14 cellular contexts compared by ENCODE assay signal in the genomic region with DNA sequence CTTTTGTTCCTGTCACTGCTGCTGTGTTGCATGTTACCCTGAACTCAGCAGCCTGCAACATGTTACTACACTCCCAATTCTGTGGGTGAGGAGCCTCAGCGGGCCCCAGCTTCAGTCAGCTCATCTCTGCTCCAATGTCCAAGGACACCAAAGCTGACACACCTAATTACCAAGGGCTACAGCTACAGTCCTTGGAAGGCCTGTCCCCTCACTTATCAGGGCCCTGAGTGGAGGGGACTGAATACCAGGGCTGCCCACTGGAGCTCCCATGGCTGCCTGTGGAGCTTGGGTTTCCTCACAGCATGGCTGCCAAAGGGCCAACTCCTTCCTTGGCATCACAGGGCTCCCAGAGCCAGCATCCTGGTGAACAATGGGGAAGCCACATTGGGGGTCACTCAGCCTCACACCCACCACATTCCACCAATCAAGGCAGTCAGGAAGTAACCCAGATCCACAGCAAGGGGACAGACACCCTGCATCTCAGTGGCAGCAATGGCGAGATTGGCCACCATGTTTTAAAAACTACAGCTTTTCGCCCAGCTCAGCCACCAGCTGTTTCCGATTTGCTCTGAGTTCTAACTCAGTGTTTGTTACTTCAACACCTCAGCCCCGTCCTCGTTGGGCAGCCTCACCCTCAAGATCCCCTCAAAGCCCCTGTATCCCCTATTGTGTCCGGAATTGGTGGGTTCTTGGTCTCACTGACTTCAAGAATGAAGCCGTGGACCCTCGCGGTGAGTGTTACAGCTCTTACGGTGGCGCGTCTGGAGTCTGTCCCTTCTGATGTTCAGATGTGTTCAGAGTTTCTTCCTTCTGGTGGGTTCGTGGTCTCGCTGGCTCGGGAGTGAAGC. TPM values are rescaled to one million over a fixed set of nuclear protein-coding genes. Genes with fewer than 3 reads are reported as not detected.
DNase-seq lines count a peak whose midpoint lies in the region; ATAC-seq and TF ChIP-seq lines count a peak whose summit lies in the region.
"Had no signal": no experiment of that assay in that cellular context is flagged by ENCODE, and none has a peak within 500 bp of the region (broad histone marks: within the 10 kb centered on the region; RNA-seq: fewer than 3 reads in every experiment).

No MANE protein-coding gene starts in this region.

- POLR2A ChIA-PET in CD4-positive, alpha-beta memory T cell (lab: Charles Lee; ENCODE audit: partially characterized antibody): interaction anchor here (0.6 to 23.9 kb wide), 17 partner anchors 8 to 78 kb away, joined by 3 to 609 read pairs (median 8); no protein-coding TSS in a partner anchor

- no peaks in the 10 kb centered on the region for H3K27me3 Mint-ChIP-seq in CD4-positive, alpha-beta memory T cell
- peaks cover 7% of the 10 kb centered on the region for H3K27me3 Mint-ChIP-seq in activated naive CD8-positive, alpha-beta T cell treated with anti-CD3 and anti-CD28 coated beads, Interleukin-2, amount 50 U/mL, for 24 hours
- H3K27me3 Mint-ChIP-seq in neural crest cell (ENCODE audit: low read depth): no peaks in the 10 kb centered on the region

- no peak for TF ChIP-seq POLR2A in Peyer's patch (IDR thresholded peaks at IDR 0.05)

- intact Hi-C loops in CD4-positive, alpha-beta memory T cell (cut with micrococcal nuclease): no loop called here
- intact Hi-C loops in heart right ventricle (cut with DNase I): no loop called here

- peak overlapping the region; percentile 77 to 91 (median 86) for H3K4me3 Mint-ChIP-seq in CD4-positive, alpha-beta memory T cell
- peak overlapping the region; percentile 91 for H3K4me3 Mint-ChIP-seq in activated naive CD8-positive, alpha-beta T cell treated with anti-CD3 and anti-CD28 coated beads, Interleukin-2, amount 50 U/mL, for 24 hours
- no peak overlapping the region for H3K4me3 Mint-ChIP-seq in neural crest cell

- H3K27ac Mint-ChIP-seq in CD4-positive, alpha-beta memory T cell: peak overlapping the region; percentile 85 to 97 (median 95)
- peak overlapping the region; percentile 98 for H3K27ac Mint-ChIP-seq in activated naive CD8-positive, alpha-beta T cell treated with anti-CD3 and anti-CD28 coated beads, Interleukin-2, amount 50 U/mL, for 24 hours
- peak overlapping the region; percentile 35 for H3K27ac Mint-ChIP-seq in neural crest cell (ENCODE audit: unreplicated experiment)

- peaks cover 90% of the 10 kb centered on the region for H3K4me1 ChIP-seq in CD4-positive, alpha-beta memory T cell (ENCODE audit: insufficient read depth, low read length)
- H3K4me1 ChIP-seq in Peyer's patch (peaks cover 0 to 49% (median 23%) of the 10 kb centered on the region in 4 donors), heart right ventricle (peaks cover 4 to 77% (median 34%) of the 10 kb centered on the region in 9 donors)

- peaks cover 32% of the 10 kb centered on the region for H3K36me3 ChIP-seq in CD4-positive, alpha-beta memory T cell (ENCODE audit: insufficient read depth, low read length)
- no peaks in the 10 kb centered on the region for H3K36me3 ChIP-seq in Peyer's patch
- H3K36me3 ChIP-seq in heart right ventricle: peaks cover 0 to 7% (median 0%) of the 10 kb centered on the region in 9 donors

- H3K4me3 ChIP-seq in CD4-positive, alpha-beta memory T cell (ENCODE audit: low read length in 2 of 2): peak overlapping the region in 1 of 2 donors; percentile 52
- peak overlapping the region in 2 of 4 donors; percentile 1 to 17 for H3K4me3 ChIP-seq in Peyer's patch
- peak overlapping the region in 1 of 10 donors; percentile 30 for H3K4me3 ChIP-seq in heart right ventricle

- DNase-seq in CD4-positive, alpha-beta memory T cell: no peak
- peak in 2 of 3 donors; percentile 18 to 41 for DNase-seq in Peyer's patch
- no peak for DNase-seq in activated naive CD8-positive, alpha-beta T cell treated with anti-CD3 and anti-CD28 coated beads, Interleukin-2, amount 50 U/mL, for 24 hours
- DNase-seq in neural crest cell (ENCODE audit: low read depth, low spot score): no peak
- DNase-seq in heart right ventricle: no peak
- DNase-seq in NCI-H510A treated with DMSO at 0.1 percent for 48 hours (lab: John Stamatoyannopoulos, UW): no peak
- DNase-seq: cortex of kidney; Karpas-422; NCI-H1694; NCI-H748 treated with DMSO at 0.1 percent for 48 hours; SHP77 treated with DMSO at 0.1 percent for 48 hours; stimulated activated CD4-positive, alpha-beta T cell treated with anti-CD3 and anti-CD28 coated beads, Interleukin-4, amount 100 ng/mL, for 24 hours had no signal

- TF ChIP-seq CTCF in Peyer's patch (IDR thresholded peaks at IDR 0.05) (no peak), neural crest cell (conservative IDR thresholded peaks at IDR 0.05) (no peak), heart right ventricle (IDR thresholded peaks at IDR 0.05) (no peak)

- 96% methylated on average over 14 to 16 of the region's 16 CpGs for WGBS in heart right ventricle, 2 donors

- peak; percentile 35 for ATAC-seq in activated naive CD8-positive, alpha-beta T cell treated with anti-CD3 and anti-CD28 coated beads, Interleukin-2, amount 50 U/mL, for 24 hours
- ATAC-seq in GM21737 (IDR thresholded peaks at IDR 0.05; ENCODE audit: unreplicated experiment) (no peak), HG03565 (IDR thresholded peaks at IDR 0.05; ENCODE audit: unreplicated experiment) (no peak), heart right ventricle (no peak)

- no peaks in the 10 kb centered on the region for H3K27me3 ChIP-seq in CD4-positive, alpha-beta memory T cell (ENCODE audit: insufficient read depth, low read length)
- no peaks in the 10 kb centered on the region for H3K27me3 ChIP-seq in Peyer's patch
- no peaks in the 10 kb centered on the region for H3K27me3 ChIP-seq in heart right ventricle

- H3K36me3 Mint-ChIP-seq in CD4-positive, alpha-beta memory T cell: peaks cover 52 to 67% of the 10 kb centered on the region in 2 donors
- H3K36me3 Mint-ChIP-seq in activated naive CD8-positive, alpha-beta T cell treated with anti-CD3 and anti-CD28 coated beads, Interleukin-2, amount 50 U/mL, for 24 hours (ENCODE audit: low read depth): peaks cover 60% of the 10 kb centered on the region
- peaks cover 8% of the 10 kb centered on the region for H3K36me3 Mint-ChIP-seq in neural crest cell (ENCODE audit: low read depth)

- peaks cover 75 to 93% (median 85%) of the 10 kb centered on the region in 4 donors for H3K4me1 Mint-ChIP-seq in CD4-positive, alpha-beta memory T cell
- peaks cover 92% of the 10 kb centered on the region for H3K4me1 Mint-ChIP-seq in activated naive CD8-positive, alpha-beta T cell treated with anti-CD3 and anti-CD28 coated beads, Interleukin-2, amount 50 U/mL, for 24 hours
- H3K4me1 Mint-ChIP-seq in neural crest cell: peaks cover 34% of the 10 kb centered on the region

- CTCF ChIA-PET in CD4-positive, alpha-beta memory T cell (lab: Charles Lee; ENCODE audit: partially characterized antibody): interaction anchor here (1.0 to 4.2 kb wide), 7 partner anchors 8 to 70 kb away, joined by 3 to 23 read pairs (median 5); no protein-coding TSS in a partner anchor

- peaks cover 0 to 2% (median 0%) of the 10 kb centered on the region in 8 donors for H3K9me3 Mint-ChIP-seq in CD4-positive, alpha-beta memory T cell
- peaks cover 6% of the 10 kb centered on the region for H3K9me3 Mint-ChIP-seq in activated naive CD8-positive, alpha-beta T cell treated with anti-CD3 and anti-CD28 coated beads, Interleukin-2, amount 50 U/mL, for 24 hours
- no peaks in the 10 kb centered on the region for H3K9me3 Mint-ChIP-seq in neural crest cell

- no peaks in the 10 kb centered on the region for H3K9me3 ChIP-seq in CD4-positive, alpha-beta memory T cell (ENCODE audit: control insufficient read depth in 1 of 2, low read length in 2 of 2)
- H3K9me3 ChIP-seq in Peyer's patch (no peaks in the 10 kb centered on the region), heart right ventricle (peaks cover 0 to 6% (median 0%) of the 10 kb centered on the region in 11 donors)

- peak overlapping the region; percentile 75 for H3K27ac ChIP-seq in CD4-positive, alpha-beta memory T cell (ENCODE audit: low read depth, low read length)
- peak overlapping the region in 3 of 4 donors; percentile 12 to 68 (median 54) for H3K27ac ChIP-seq in Peyer's patch
- peak overlapping the region in 1 of 10 donors; percentile 67 for H3K27ac ChIP-seq in heart right ventricle

RNA-seq across cellular contexts. Expression of a gene that starts 18.9 kb away (rescaled TPM):
- total RNA-seq in CD4-positive, alpha-beta memory T cell: 100 to 1,000 TPM; 393 to 410 TPM
- polyA plus RNA-seq in CD4-positive, alpha-beta memory T cell: 100 to 1,000 TPM in 1 of 2 donors, 10 to 100 TPM in 1; 49.5 to 166 TPM
- total RNA-seq in Peyer's patch (100 to 1,000 TPM in 1 of 4 donors, 10 to 100 TPM in 3; 24.3 to 124 (median 30.0) TPM), neural crest cell (32.3 and 33.5 TPM in 2 replicates), heart right ventricle (10 to 100 TPM; 16.2 to 51.0 (median 21.3) TPM)
- 1 to 10 TPM; 2.3 to 8.9 TPM for polyA plus RNA-seq in heart right ventricle

Comparison
In these comparisons a context has a peak if more than half of its experiments do, and no peak if none do; other contexts are left out.
1. DNase-seq: peak in Peyer's patch (2 of 3); none in CD4-positive, alpha-beta memory T cell (0 of 5), activated naive CD8-positive, alpha-beta T cell treated with anti-CD3 and anti-CD28 coated beads, Interleukin-2, amount 50 U/mL, for 24 hours (single experiment), neural crest cell (single experiment), heart right ventricle (0 of 2) and NCI-H510A treated with DMSO at 0.1 percent for 48 hours (single experiment).
2. H3K27ac Mint-ChIP-seq: peak in every context shown above with its lines; median percentile 98 in activated naive CD8-positive, alpha-beta T cell treated with anti-CD3 and anti-CD28 coated beads, Interleukin-2, amount 50 U/mL, for 24 hours; 95 in CD4-positive, alpha-beta memory T cell; 35 in neural crest cell.